ENCODE assay signal across 1 cellular context in genomic region chr2:43225788-43226557, GRCh38.
TF ChIP-seq lines count a peak whose summit lies in the region.

No MANE protein-coding gene starts in this region.

TF ChIP-seq in A549, 52 proteins besides CTCF, POLR2A, EP300 and RAD21 (continued from another document):
- TF ChIP-seq ELK1 (IDR thresholded peaks at IDR 0.05; ENCODE audit: low read depth, low read length) (no peak), MAX (IDR thresholded peaks at IDR 0.05) (peak; percentile 88), E2F6 (IDR thresholded peaks at IDR 0.05; ENCODE audit: borderline replicate concordance, low read depth) (peak; percentile 84), TP53 (CRISPR knock-in tag; IDR thresholded peaks at IDR 0.05) (peak; percentile 53; the same call in 1 of the 2 replicates), PHF8 (IDR thresholded peaks at IDR 0.05; ENCODE audit: borderline replicate concordance, low read depth) (peak; percentile 90), HOXB13 (CRISPR knock-in tag; IDR thresholded peaks at IDR 0.05; ENCODE audit: low read depth) (no peak), ZFP36 (IDR thresholded peaks at IDR 0.05; ENCODE audit: borderline replicate concordance, partially characterized antibody) (no peak), SREBF2 (IDR thresholded peaks at IDR 0.05) (no peak), CEBPB (IDR thresholded peaks at IDR 0.05) (0 out of 4 replicates have a peak, but pooled peaks have one; percentile 6 to 8), RNF2 (IDR thresholded peaks at IDR 0.05; ENCODE audit: borderline replicate concordance, low read depth) (peak; percentile 89; the same call in 1 of the 2 replicates), ATOH8 (CRISPR knock-in tag; IDR thresholded peaks at IDR 0.05; ENCODE audit: low read depth) (no peak), EHMT2 (IDR thresholded peaks at IDR 0.05; ENCODE audit: low read depth) (no peak)
